In the genomic region with DNA sequence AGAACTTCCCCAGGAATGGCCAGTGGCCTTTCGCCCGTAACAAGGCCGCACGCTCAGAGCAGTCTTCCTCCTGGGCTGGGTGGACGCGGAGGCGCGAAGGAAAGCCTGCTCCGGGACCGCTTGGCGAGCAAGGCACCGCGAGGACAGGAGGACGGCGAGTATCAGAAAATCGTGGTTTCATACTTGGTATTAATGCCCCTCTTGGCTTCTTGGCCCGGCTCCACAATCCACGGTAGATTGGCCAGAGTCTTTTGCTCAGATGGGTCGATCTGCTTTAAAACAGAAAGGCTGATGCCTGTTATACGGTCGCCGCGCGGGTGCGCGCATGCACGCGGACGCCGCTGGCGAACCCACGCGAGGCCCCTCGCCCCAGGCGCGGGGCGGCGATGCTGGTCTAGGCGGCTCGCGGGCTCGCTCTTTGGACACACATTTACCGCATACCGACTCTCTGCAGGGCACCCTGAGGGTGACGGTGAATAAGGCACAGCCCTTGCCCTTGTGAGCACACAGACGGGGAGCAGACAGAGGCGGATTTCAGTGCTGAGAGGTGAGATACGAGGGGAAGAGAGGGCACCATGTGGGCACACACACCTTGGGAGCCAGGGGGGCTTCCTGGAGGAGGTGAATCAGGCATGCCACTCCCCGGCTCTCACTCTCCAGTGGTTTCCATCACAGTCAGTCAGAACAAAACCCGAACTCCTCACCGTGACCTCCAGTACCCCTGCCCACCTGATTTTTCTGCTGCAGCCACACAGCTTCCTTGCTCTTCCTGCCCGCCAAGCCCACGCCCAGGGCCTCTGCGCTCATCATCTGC, we compare ENCODE assay signal across 9 cellular contexts.
DNase-seq lines count a peak whose midpoint lies in the region; ATAC-seq and TF ChIP-seq lines count a peak whose summit lies in the region.
"Had no signal": no experiment of that assay in that cellular context is flagged by ENCODE, and none has a peak within 500 bp of the region (broad histone marks: within the 10 kb centered on the region; RNA-seq: fewer than 3 reads in every experiment).

No MANE protein-coding gene starts in this region.

- intact Hi-C loops in thyroid gland (cut with DNase I), result no loop called here

- H2BK120ac ChIP-seq in mesenchymal stem cell (ENCODE audit: low read depth, low read length), result no peak overlapping the region

- peak overlapping the region in 1 of 2 experiments; percentile 47 for H2BK12ac ChIP-seq in mesenchymal stem cell (ENCODE audit: low read length in 2 of 2)

- H2AFZ ChIP-seq in OCI-LY3 (ENCODE audit: low read depth, low read length) (peak overlapping the region; percentile 85), mesenchymal stem cell (ENCODE audit: low read depth, low read length) (peak overlapping the region; percentile 56)

- 54% methylated on average over 54 of the region's 54 CpGs for WGBS in mesenchymal stem cell
- WGBS in thyroid gland, 2 donors, result 20 to 32% methylated on average over 47 to 54 of the region's 54 CpGs

- no peaks in the 10 kb centered on the region for H3K79me1 ChIP-seq in mesenchymal stem cell (replicated peaks; ENCODE audit: low read length, poor library complexity, severe bottlenecking)

- H3K79me2 ChIP-seq in OCI-LY3 (ENCODE audit: low read length), result no peaks in the 10 kb centered on the region

- no peak overlapping the region for H4K91ac ChIP-seq in mesenchymal stem cell (ENCODE audit: low read length)

- H4K20me1 ChIP-seq in OCI-LY3 (ENCODE audit: insufficient read depth, low read length), result no peaks in the 10 kb centered on the region
- H4K20me1 ChIP-seq: BLaER1 treated with 17β-estradiol and CSF1 and Interleukin-3, amounts not matched to agents 10 nM and 100 nM had no signal

- peak overlapping the region; percentile 82 for H3K4me3 ChIP-seq in OCI-LY3 (ENCODE audit: low read length)
- H3K4me3 ChIP-seq in mesenchymal stem cell (ENCODE audit: insufficient read depth in 1 of 2, low read depth in 1 of 2, low read length in 2 of 2), result peak overlapping the region in 1 of 2 experiments; percentile 83
- peak overlapping the region in 2 of 3 donors; percentile 13 to 31 for H3K4me3 ChIP-seq in thyroid gland (replicated peaks in 1 of 3)
- H3K4me3 ChIP-seq: BLaER1 treated with 17β-estradiol and CSF1 and Interleukin-3, amounts not matched to agents 10 nM and 100 nM had no signal

- H4K8ac ChIP-seq in mesenchymal stem cell (ENCODE audit: low read length), result no peak overlapping the region

- H3K4me2 ChIP-seq in OCI-LY3 (ENCODE audit: low read length) (peak overlapping the region; percentile 89), mesenchymal stem cell (ENCODE audit: low read length, poor library complexity, severe bottlenecking) (no peak overlapping the region)
- H3K4me2 ChIP-seq: BLaER1 treated with 17β-estradiol and CSF1 and Interleukin-3, amounts not matched to agents 10 nM and 100 nM had no signal

- H2BK15ac ChIP-seq in mesenchymal stem cell (ENCODE audit: low read depth, poor library complexity, severe bottlenecking), result no peak overlapping the region

- peaks cover 9% of the 10 kb centered on the region; the same call in 1 of the 2 replicates for H3K27me3 ChIP-seq in OCI-LY3 (ENCODE audit: low read depth, low read length)
- peaks cover 0 to 36% of the 10 kb centered on the region in 2 experiments for H3K27me3 ChIP-seq in mesenchymal stem cell (ENCODE audit: control insufficient read depth in 1 of 2, insufficient read depth in 1 of 2, low read length in 2 of 2)
- H3K27me3 ChIP-seq in thyroid gland, result no peaks in the 10 kb centered on the region
- H3K27me3 ChIP-seq: BLaER1 treated with 17β-estradiol and CSF1 and Interleukin-3, amounts not matched to agents 10 nM and 100 nM had no signal

- H2BK5ac ChIP-seq in mesenchymal stem cell (ENCODE audit: low read depth, low read length, poor library complexity, severe bottlenecking), result no peak overlapping the region

- no peak for DNase-seq in activated CD4-positive, CD25-positive, alpha-beta regulatory T cell (lab: John Stamatoyannopoulos, UW)
- peak; percentile 10 for DNase-seq in mesenchymal stem cell
- peak; percentile 16 to 22 for DNase-seq in thyroid gland
- no peak for DNase-seq in KG1 (lab: John Stamatoyannopoulos, UW)

- peak; percentile 12; the same call in 1 of the 2 replicates for TF ChIP-seq CTCF in OCI-LY3 (IDR thresholded peaks at IDR 0.05; ENCODE audit: low read depth, low read length)
- TF ChIP-seq CTCF in thyroid gland (IDR thresholded peaks at IDR 0.05), result no peak

- H3K23ac ChIP-seq in mesenchymal stem cell (ENCODE audit: low read length in 2 of 2), result peak overlapping the region in 1 of 2 experiments; percentile 61

- peak overlapping the region; percentile 63 for H3K9ac ChIP-seq in OCI-LY3 (ENCODE audit: low read length)
- H3K9ac ChIP-seq in mesenchymal stem cell (ENCODE audit: low read length), result peak overlapping the region; percentile 71
- H3K9ac ChIP-seq: BLaER1 treated with 17β-estradiol and CSF1 and Interleukin-3, amounts not matched to agents 10 nM and 100 nM had no signal

- H3K27ac ChIP-seq in OCI-LY3 (ENCODE audit: low read length), result no peak overlapping the region
- peak overlapping the region; percentile 50 for H3K27ac ChIP-seq in cingulate gyrus (ENCODE audit: low read depth, low read length)
- no peak overlapping the region for H3K27ac ChIP-seq in mesenchymal stem cell (ENCODE audit: low read length, poor library complexity, severe bottlenecking)
- no peak overlapping the region for H3K27ac ChIP-seq in thyroid gland
- H3K27ac ChIP-seq: BLaER1 treated with 17β-estradiol and CSF1 and Interleukin-3, amounts not matched to agents 10 nM and 100 nM had no signal

- no peak overlapping the region for H3K4ac ChIP-seq in mesenchymal stem cell (ENCODE audit: low read depth in 1 of 2, low read length in 2 of 2)

- no peaks in the 10 kb centered on the region for H3K9me3 ChIP-seq in OCI-LY3 (ENCODE audit: insufficient read depth, low read length)
- H3K9me3 ChIP-seq in mesenchymal stem cell (ENCODE audit: control insufficient read depth, low read length), result no peaks in the 10 kb centered on the region
- no peaks in the 10 kb centered on the region for H3K9me3 ChIP-seq in thyroid gland
- H3K9me3 ChIP-seq: BLaER1 treated with 17β-estradiol and CSF1 and Interleukin-3, amounts not matched to agents 10 nM and 100 nM had no signal

- H3K4me1 ChIP-seq in OCI-LY3 (ENCODE audit: low read length), result peaks cover 12% of the 10 kb centered on the region; the same call in 1 of the 2 replicates
- peaks cover 8% of the 10 kb centered on the region for H3K4me1 ChIP-seq in mesenchymal stem cell (ENCODE audit: control insufficient read depth, insufficient read depth, low read depth, low read length)
- H3K4me1 ChIP-seq in thyroid gland, result peaks cover 6% of the 10 kb centered on the region in 2 donors
- H3K4me1 ChIP-seq: BLaER1 treated with 17β-estradiol and CSF1 and Interleukin-3, amounts not matched to agents 10 nM and 100 nM had no signal

- H3K14ac ChIP-seq in mesenchymal stem cell (ENCODE audit: low read length in 2 of 2), result no peak overlapping the region

- ATAC-seq in activated CD4-positive, CD25-positive, alpha-beta regulatory T cell treated with anti-CD3 and anti-CD28 coated beads, Interleukin-2, amount 50 U/mL, for 24 hours, result peak; percentile 28 to 33
- no peak for ATAC-seq in HG03280 (IDR thresholded peaks at IDR 0.05; ENCODE audit: unreplicated experiment)

- no peak overlapping the region for H3K18ac ChIP-seq in mesenchymal stem cell (ENCODE audit: low read depth in 1 of 2, low read length in 2 of 2)

- no peak for TF ChIP-seq POLR2A in thyroid gland (IDR thresholded peaks at IDR 0.05)

- H3K36me3 ChIP-seq in OCI-LY3 (replicated peaks; ENCODE audit: low read depth, low read length) (no peaks in the 10 kb centered on the region), mesenchymal stem cell (ENCODE audit: control insufficient read depth in 1 of 2, insufficient read depth in 2 of 2, low read depth in 1 of 2, low read length in 2 of 2) (peaks cover 0 to 4% of the 10 kb centered on the region in 2 experiments), thyroid gland (no peaks in the 10 kb centered on the region)

- peak overlapping the region; percentile 44 for H2AK5ac ChIP-seq in mesenchymal stem cell (ENCODE audit: low read length, severe bottlenecking)

Comparison
In these comparisons a context has a peak if more than half of its experiments do, and no peak if none do; other contexts are left out.
1. DNase-seq: peak in mesenchymal stem cell (single experiment) and thyroid gland (2 of 2); none in activated CD4-positive, CD25-positive, alpha-beta regulatory T cell (0 of 4) and KG1 (single experiment).